In genomic region chr21:31580866-31581276, GRCh38 we compare ENCODE assay signal across 7 cellular contexts.
A peak's percentile ranks its signal among the peaks of the same experiment; 100 is the strongest.
DNase-seq lines count a peak whose midpoint lies in the region; ATAC-seq, FAIRE-seq and TF ChIP-seq lines count a peak whose summit lies in the region.

No MANE protein-coding gene starts in this region.

- H3K27ac Mint-ChIP-seq in activated CD4-positive, alpha-beta memory T cell treated with anti-CD3 and anti-CD28 coated beads, Interleukin-2, amount 10 ng/mL, durations not matched to agents 7 days and 5 days = no peak overlapping the region

- no peak overlapping the region for H3K4me3 Mint-ChIP-seq in activated CD4-positive, alpha-beta memory T cell treated with anti-CD3 and anti-CD28 coated beads, Interleukin-2, amount 10 ng/mL, durations not matched to agents 7 days and 5 days

- TF ChIP-seq POLR2A in GM12891 (IDR thresholded peaks at IDR 0.05; ENCODE audit: low read depth, low read length) = no peak

- no peaks in the 10 kb centered on the region for H3K36me3 ChIP-seq in effector memory CD4-positive, alpha-beta T cell (ENCODE audit: control insufficient read depth, insufficient read depth, low read length)
- H3K36me3 ChIP-seq in mucosa of descending colon (ENCODE audit: low read depth) = no peaks in the 10 kb centered on the region

- POLR2A ChIA-PET in activated CD4-positive, alpha-beta memory T cell treated with anti-CD3 and anti-CD28 coated beads, Interleukin-2, amount 10 ng/mL, durations not matched to agents 7 days and 5 days (lab: Charles Lee) = interaction anchor here (0.6 to 1.3 kb wide), 8 partner anchors 22 to 472 kb away, joined by 3 to 5 read pairs (median 3); no protein-coding TSS in a partner anchor

- no peaks in the 10 kb centered on the region for H3K27me3 ChIP-seq in effector memory CD4-positive, alpha-beta T cell (replicated peaks; ENCODE audit: control insufficient read depth, insufficient read depth, low read length, poor library complexity, severe bottlenecking)

- H3K27me3 Mint-ChIP-seq in activated CD4-positive, alpha-beta memory T cell treated with anti-CD3 and anti-CD28 coated beads, Interleukin-2, amount 10 ng/mL, durations not matched to agents 7 days and 5 days = peaks cover 17% of the 10 kb centered on the region

- H3K4me1 ChIP-seq in effector memory CD4-positive, alpha-beta T cell (ENCODE audit: control insufficient read depth, insufficient read depth, low read length, poor library complexity, severe bottlenecking) = no peaks in the 10 kb centered on the region
- no peaks in the 10 kb centered on the region for H3K4me1 ChIP-seq in mucosa of descending colon (ENCODE audit: low read depth)

- peak; percentile 43 for TF ChIP-seq CTCF in mucosa of descending colon (IDR thresholded peaks at IDR 0.05)

- H3K27ac ChIP-seq in effector memory CD4-positive, alpha-beta T cell (ENCODE audit: insufficient read depth, low read length, poor library complexity, severe bottlenecking) = no peak overlapping the region

- ATAC-seq in HG03354 (IDR thresholded peaks at IDR 0.05; ENCODE audit: poor library complexity, severe bottlenecking, unreplicated experiment) (peak; percentile 77), mucosa of descending colon (peak; percentile 84)

- no peaks in the 10 kb centered on the region for H3K9me3 Mint-ChIP-seq in activated CD4-positive, alpha-beta memory T cell treated with anti-CD3 and anti-CD28 coated beads, Interleukin-2, amount 10 ng/mL, durations not matched to agents 7 days and 5 days

- intact Hi-C loops in mucosa of descending colon (cut with DNase I, micrococcal nuclease) = loop anchor here in 1 of 2 donors (5.0 kb wide), 1 partner anchor 379 kb away; no protein-coding TSS in a partner anchor

- no peaks in the 10 kb centered on the region for H3K36me3 Mint-ChIP-seq in activated CD4-positive, alpha-beta memory T cell treated with anti-CD3 and anti-CD28 coated beads, Interleukin-2, amount 10 ng/mL, durations not matched to agents 7 days and 5 days (ENCODE audit: low read depth)

- DNase-seq in GM12891 (ENCODE audit: insufficient read length, low spot score) (peak; percentile 41), NCI-H748 treated with DMSO at 0.1 percent for 48 hours (lab: John Stamatoyannopoulos, UW) (peak; percentile 36), mucosa of descending colon (peak in 2 of 3 donors; percentile 74 to 92)
- peak; percentile 77 for DNase-seq in activated CD4-positive, alpha-beta memory T cell treated with anti-CD3 and anti-CD28 coated beads, Interleukin-2, amount 10 ng/mL, durations not matched to agents 7 days and 5 days
- DNase-seq in effector memory CD4-positive, alpha-beta T cell = peak; percentile 38 to 52 (median 43)
- DNase-seq in stimulated activated CD8-positive, alpha-beta memory T cell treated with anti-CD3 and anti-CD28 coated beads, Interleukin-7, amount 100 ng/mL, for 1 hour (ENCODE audit: low read depth in 2 of 2) = peak; percentile 61 to 70

- no peak overlapping the region for H3K4me3 ChIP-seq in effector memory CD4-positive, alpha-beta T cell (ENCODE audit: insufficient read depth, low read depth, low read length, poor library complexity, severe bottlenecking)
- H3K4me3 ChIP-seq in mucosa of descending colon = no peak overlapping the region

- peak; percentile 63 for FAIRE-seq in GM12891 (lab: Jason Lieb, UNC)

- H3K4me1 Mint-ChIP-seq in activated CD4-positive, alpha-beta memory T cell treated with anti-CD3 and anti-CD28 coated beads, Interleukin-2, amount 10 ng/mL, durations not matched to agents 7 days and 5 days = peaks cover 3% of the 10 kb centered on the region

- CTCF ChIA-PET in activated CD4-positive, alpha-beta memory T cell treated with anti-CD3 and anti-CD28 coated beads, Interleukin-2, amount 10 ng/mL, durations not matched to agents 7 days and 5 days (lab: Charles Lee) = interaction anchor here (0.6 to 7.6 kb wide), 48 partner anchors 9 to 502 kb away, joined by 3 to 100 read pairs (median 4); partner anchors contain the start of gene TIAM1

- H3K9me3 ChIP-seq in effector memory CD4-positive, alpha-beta T cell (ENCODE audit: control insufficient read depth, low read length) = no peaks in the 10 kb centered on the region
- H3K9me3 ChIP-seq in mucosa of descending colon = no peaks in the 10 kb centered on the region

TF ChIP-seq in GM12891, 5 proteins besides CTCF, POLR2A, EP300 and RAD21:
- TF ChIP-seq TAF1 (IDR thresholded peaks at IDR 0.05; ENCODE audit: low read depth, low read length) = no peak
- no peak for TF ChIP-seq POLR2AphosphoS5 (IDR thresholded peaks at IDR 0.05; ENCODE audit: low read depth, low read length)
- TF ChIP-seq POU2F2 (IDR thresholded peaks at IDR 0.05; ENCODE audit: low read depth, low read length) = no peak
- TF ChIP-seq SPI1 (IDR thresholded peaks at IDR 0.05; ENCODE audit: low read depth, low read length) = no peak
- no peak for TF ChIP-seq PAX5 (IDR thresholded peaks at IDR 0.05; ENCODE audit: insufficient read depth, low read length, severe bottlenecking)
